ENCODE assay signal across 24 cellular contexts in the genomic region with DNA sequence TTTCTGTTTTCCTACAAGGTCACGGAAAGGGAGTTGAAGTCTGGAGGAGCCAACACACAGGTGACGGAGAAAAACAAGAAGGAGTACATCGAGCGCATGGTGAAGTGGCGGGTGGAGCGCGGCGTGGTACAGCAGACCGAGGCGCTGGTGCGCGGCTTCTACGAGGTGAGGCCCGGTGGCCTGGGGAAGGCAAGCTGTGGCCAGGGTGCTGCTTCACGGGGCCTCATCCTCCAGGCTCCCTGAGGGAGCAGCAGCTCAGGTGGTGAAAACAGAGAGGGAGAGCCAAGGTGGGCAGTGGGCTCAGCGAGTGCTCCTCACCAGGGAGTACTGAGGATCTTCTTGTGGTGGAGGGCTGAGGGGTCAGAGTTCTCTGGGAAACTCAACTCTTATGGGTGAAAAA. TPM values are rescaled to one million over a fixed set of nuclear protein-coding genes. Genes with fewer than 3 reads are reported as not detected.
DNase-seq lines count a peak whose midpoint lies in the region; ATAC-seq, FAIRE-seq and TF ChIP-seq lines count a peak whose summit lies in the region.
"Had no signal": no experiment of that assay in that cellular context is flagged by ENCODE, and none has a peak within 500 bp of the region (broad histone marks: within the 10 kb centered on the region; RNA-seq: fewer than 3 reads in every experiment).

No MANE protein-coding gene starts in this region.

- 0 out of 2 replicates have a peak, but pooled peaks have one; percentile 12 for TF ChIP-seq POLR2A in H54 (IDR thresholded peaks at IDR 0.05; ENCODE audit: low read depth, low read length)

- H4K8ac ChIP-seq in neuronal stem cell (ENCODE audit: low read depth, low read length): no peak overlapping the region

- H2AK5ac ChIP-seq in neuronal stem cell (ENCODE audit: low read depth, low read length): peak overlapping the region; percentile 69

- H3K36me3 Mint-ChIP-seq in CD4-positive, CD25-positive, alpha-beta regulatory T cell: peaks cover 4% of the 10 kb centered on the region
- H3K36me3 Mint-ChIP-seq in glutamatergic neuron (ENCODE audit: unreplicated experiment): peaks cover 35% of the 10 kb centered on the region
- peaks cover 2% of the 10 kb centered on the region for H3K36me3 Mint-ChIP-seq in activated T-helper 1 cell treated with anti-CD3 and anti-CD28 coated beads, Interleukin-12 subunit alpha, Interleukin-12 subunit beta, Interleukin-2, Interleukin-4 antibody, amounts not matched to agents 30 ng/mL and 10 ng/mL and 1 ng/mL, durations not matched to agents 14 hours and 24 hours and 36 hours (ENCODE audit: low read depth)
- H3K36me3 Mint-ChIP-seq: CD14-positive monocyte; CD4-positive, alpha-beta memory T cell had no signal

- no peak overlapping the region for H3K23ac ChIP-seq in neuronal stem cell (ENCODE audit: low read depth, low read length, poor library complexity)

- H3K9me3 ChIP-seq in CD4-positive, CD25-positive, alpha-beta regulatory T cell (ENCODE audit: control insufficient read depth in 2 of 2, low read length in 2 of 2): no peaks in the 10 kb centered on the region
- H3K9me3 ChIP-seq in neuronal stem cell (replicated peaks in 1 of 2; ENCODE audit: control insufficient read depth in 2 of 2, insufficient read depth in 1 of 2, low read depth in 1 of 2, low read length in 2 of 2): peaks cover 0 to 3% of the 10 kb centered on the region in 2 donors
- H3K9me3 ChIP-seq: BE2C had no signal

- FAIRE-seq in H54 (lab: Jason Lieb, UNC): no peak
- FAIRE-seq: A549, G401.6, GM12892 had no signal

- H3K4me1 ChIP-seq in CD4-positive, CD25-positive, alpha-beta regulatory T cell (ENCODE audit: control insufficient read depth, insufficient read depth, low read length, poor library complexity, severe bottlenecking): peaks cover 11% of the 10 kb centered on the region
- no peaks in the 10 kb centered on the region for H3K4me1 ChIP-seq in neuronal stem cell (ENCODE audit: control insufficient read depth in 2 of 2, insufficient read depth in 1 of 2, low read depth in 1 of 2, low read length in 2 of 2)
- H3K4me1 ChIP-seq: A549, BE2C had no signal

- no peaks in the 10 kb centered on the region for H3K36me3 ChIP-seq in CD4-positive, CD25-positive, alpha-beta regulatory T cell (ENCODE audit: control insufficient read depth, insufficient read depth, low read length)
- no peaks in the 10 kb centered on the region for H3K36me3 ChIP-seq in neuronal stem cell (replicated peaks in 1 of 2; ENCODE audit: control insufficient read depth in 2 of 2, insufficient read depth in 2 of 2, low read length in 2 of 2)
- H3K36me3 ChIP-seq: BE2C had no signal

- no peak overlapping the region for H2BK12ac ChIP-seq in neuronal stem cell (ENCODE audit: low read length)

- no peak overlapping the region for H3K14ac ChIP-seq in neuronal stem cell (ENCODE audit: low read length)

- peak overlapping the region; percentile 31 for H2BK15ac ChIP-seq in neuronal stem cell (ENCODE audit: low read length)

- H3K27me3 ChIP-seq in CD4-positive, CD25-positive, alpha-beta regulatory T cell (ENCODE audit: control insufficient read depth, insufficient read depth, low read length): peaks cover 4% of the 10 kb centered on the region
- H3K27me3 ChIP-seq in neuronal stem cell (ENCODE audit: control insufficient read depth in 3 of 3, insufficient read depth in 3 of 3, low read depth in 1 of 3, low read length in 3 of 3): no peaks in the 10 kb centered on the region
- H3K27me3 ChIP-seq: BE2C; BLaER1 treated with 17β-estradiol and CSF1 and Interleukin-3, amounts not matched to agents 10 nM and 100 nM had no signal

- no peak overlapping the region for H2AFZ ChIP-seq in neuronal stem cell (ENCODE audit: low read length)

- H2BK5ac ChIP-seq in neuronal stem cell (ENCODE audit: low read length): no peak overlapping the region

- H3K4me3 Mint-ChIP-seq in CD4-positive, CD25-positive, alpha-beta regulatory T cell: no peak overlapping the region
- no peak overlapping the region for H3K4me3 Mint-ChIP-seq in glutamatergic neuron (ENCODE audit: unreplicated experiment)
- H3K4me3 Mint-ChIP-seq in activated T-helper 1 cell treated with anti-CD3 and anti-CD28 coated beads, Interleukin-12 subunit alpha, Interleukin-12 subunit beta, Interleukin-2, Interleukin-4 antibody, amounts not matched to agents 30 ng/mL and 10 ng/mL and 1 ng/mL, durations not matched to agents 14 hours and 24 hours and 36 hours: no peak overlapping the region
- H3K4me3 Mint-ChIP-seq: CD14-positive monocyte; CD4-positive, alpha-beta memory T cell; H9 had no signal

- no peak for DNase-seq in CD4-positive, CD25-positive, alpha-beta regulatory T cell
- DNase-seq in H54 (ENCODE audit: insufficient read length, low spot score) (no peak), glutamatergic neuron (no peak), neuronal stem cell (ENCODE audit: low spot score) (no peak), ureter (ENCODE audit: low spot score) (no peak), kidney glomerular epithelial cell (lab: John Stamatoyannopoulos, UW) (no peak)
- DNase-seq in activated T-helper 1 cell treated with anti-CD3 and anti-CD28 coated beads, Interleukin-12 subunit alpha, Interleukin-12 subunit beta, Interleukin-2, Interleukin-4 antibody, amounts not matched to agents 30 ng/mL and 10 ng/mL and 1 ng/mL, durations not matched to agents 14 hours and 24 hours and 36 hours (ENCODE audit: low spot score): no peak
- DNase-seq: 8988T; ACHN; AML-193; BE2C; Calu3; CD4-positive, alpha-beta memory T cell; COR-L47; DMS53; DMS79 treated with DMSO at 0.1 percent for 48 hours; GOT3; H9 had no signal

- ATAC-seq in CD4-positive, CD25-positive, alpha-beta regulatory T cell (ENCODE audit: low read depth in 2 of 2): no peak
- ATAC-seq: A549, HCT116 had no signal

- peak overlapping the region in 2 of 3 donors; percentile 3 to 39 for H3K27ac Mint-ChIP-seq in CD4-positive, CD25-positive, alpha-beta regulatory T cell
- H3K27ac Mint-ChIP-seq in glutamatergic neuron (ENCODE audit: unreplicated experiment): peak overlapping the region; percentile 19
- no peak overlapping the region for H3K27ac Mint-ChIP-seq in activated T-helper 1 cell treated with anti-CD3 and anti-CD28 coated beads, Interleukin-12 subunit alpha, Interleukin-12 subunit beta, Interleukin-2, Interleukin-4 antibody, amounts not matched to agents 30 ng/mL and 10 ng/mL and 1 ng/mL, durations not matched to agents 14 hours and 24 hours and 36 hours
- H3K27ac Mint-ChIP-seq: CD14-positive monocyte had no signal

- H2BK120ac ChIP-seq in neuronal stem cell (ENCODE audit: low read depth, low read length): no peak overlapping the region

- no peak overlapping the region for H3K9ac ChIP-seq in neuronal stem cell (ENCODE audit: low read depth, low read length, poor library complexity)
- H3K9ac ChIP-seq: BLaER1 treated with 17β-estradiol and CSF1 and Interleukin-3, amounts not matched to agents 10 nM and 100 nM had no signal

- peak overlapping the region; percentile 33 for H3K18ac ChIP-seq in neuronal stem cell (ENCODE audit: low read length)

- H3K4ac ChIP-seq in neuronal stem cell (ENCODE audit: low read length): no peak overlapping the region

- no peak for TF ChIP-seq CTCF in glutamatergic neuron (IDR thresholded peaks at IDR 0.05; ENCODE audit: partially characterized antibody, unreplicated experiment)

- no peak overlapping the region for H3K27ac ChIP-seq in CD4-positive, CD25-positive, alpha-beta regulatory T cell (ENCODE audit: insufficient read depth, low read length, poor library complexity, severe bottlenecking)
- H3K27ac ChIP-seq in neuronal stem cell (replicated peaks; ENCODE audit: low read length): no peak overlapping the region
- H3K27ac ChIP-seq: A549; BLaER1 treated with 17β-estradiol and CSF1 and Interleukin-3, amounts not matched to agents 10 nM and 100 nM had no signal

- intact Hi-C loops in activated T-helper 1 cell treated with anti-CD3 and anti-CD28 coated beads, Interleukin-12 subunit alpha, Interleukin-12 subunit beta, Interleukin-2, Interleukin-4 antibody, amounts not matched to agents 30 ng/mL and 10 ng/mL and 1 ng/mL, durations not matched to agents 14 hours and 24 hours and 36 hours (cut with micrococcal nuclease): no loop called here

- peaks cover 27% of the 10 kb centered on the region for H3K27me3 Mint-ChIP-seq in CD4-positive, CD25-positive, alpha-beta regulatory T cell
- no peaks in the 10 kb centered on the region for H3K27me3 Mint-ChIP-seq in glutamatergic neuron (ENCODE audit: unreplicated experiment)
- peaks cover 3% of the 10 kb centered on the region for H3K27me3 Mint-ChIP-seq in activated T-helper 1 cell treated with anti-CD3 and anti-CD28 coated beads, Interleukin-12 subunit alpha, Interleukin-12 subunit beta, Interleukin-2, Interleukin-4 antibody, amounts not matched to agents 30 ng/mL and 10 ng/mL and 1 ng/mL, durations not matched to agents 14 hours and 24 hours and 36 hours (ENCODE audit: insufficient read depth)

- H3K9me3 Mint-ChIP-seq in CD4-positive, CD25-positive, alpha-beta regulatory T cell: peaks cover 0 to 4% (median 2%) of the 10 kb centered on the region in 7 donors
- H3K9me3 Mint-ChIP-seq in glutamatergic neuron (ENCODE audit: unreplicated experiment): peaks cover 5% of the 10 kb centered on the region
- no peaks in the 10 kb centered on the region for H3K9me3 Mint-ChIP-seq in activated T-helper 1 cell treated with anti-CD3 and anti-CD28 coated beads, Interleukin-12 subunit alpha, Interleukin-12 subunit beta, Interleukin-2, Interleukin-4 antibody, amounts not matched to agents 30 ng/mL and 10 ng/mL and 1 ng/mL, durations not matched to agents 14 hours and 24 hours and 36 hours
- H3K9me3 Mint-ChIP-seq: H9 had no signal

- H3K4me2 ChIP-seq in neuronal stem cell (ENCODE audit: insufficient read depth, low read length, poor library complexity, severe bottlenecking): no peak overlapping the region
- H3K4me2 ChIP-seq: A549; BLaER1 treated with 17β-estradiol and CSF1 and Interleukin-3, amounts not matched to agents 10 nM and 100 nM had no signal

- H3K79me1 ChIP-seq in neuronal stem cell (ENCODE audit: low read depth, low read length): no peaks in the 10 kb centered on the region

- H3K4me1 Mint-ChIP-seq in CD4-positive, CD25-positive, alpha-beta regulatory T cell: peaks cover 5 to 16% (median 9%) of the 10 kb centered on the region in 4 donors
- no peaks in the 10 kb centered on the region for H3K4me1 Mint-ChIP-seq in glutamatergic neuron (ENCODE audit: low read depth, unreplicated experiment)
- H3K4me1 Mint-ChIP-seq in activated T-helper 1 cell treated with anti-CD3 and anti-CD28 coated beads, Interleukin-12 subunit alpha, Interleukin-12 subunit beta, Interleukin-2, Interleukin-4 antibody, amounts not matched to agents 30 ng/mL and 10 ng/mL and 1 ng/mL, durations not matched to agents 14 hours and 24 hours and 36 hours (ENCODE audit: low read depth): peaks cover 17% of the 10 kb centered on the region

- WGBS in neuronal stem cell (ENCODE audit: extremely low coverage in 2 of 2, insufficient read length in 2 of 2, insufficient replicate concordance in 1 of 2), 2 donors: no CpG with 5 or more reads among the region's 16 CpGs

- no peak overlapping the region for H4K91ac ChIP-seq in neuronal stem cell (ENCODE audit: low read depth, low read length, poor library complexity)

- no peak overlapping the region for H3K4me3 ChIP-seq in CD4-positive, CD25-positive, alpha-beta regulatory T cell (ENCODE audit: low read depth, low read length)
- no peak overlapping the region for H3K4me3 ChIP-seq in neuronal stem cell (ENCODE audit: low read length in 2 of 2)
- H3K4me3 ChIP-seq: A549; BLaER1 treated with 17β-estradiol and CSF1 and Interleukin-3, amounts not matched to agents 10 nM and 100 nM had no signal

RNA-seq across cellular contexts. Expression of a gene that starts 32.5 kb away (rescaled TPM):
- 126 TPM for total RNA-seq in CD4-positive, CD25-positive, alpha-beta regulatory T cell
- polyA plus RNA-seq in CD4-positive, CD25-positive, alpha-beta regulatory T cell: 100 to 1,000 TPM; 104 to 139 (median 108) TPM
- total RNA-seq in glutamatergic neuron (ENCODE audit: unreplicated experiment) (26.8 TPM), ureter (7.7 TPM)
- polyA plus RNA-seq in neuronal stem cell (2013, experiment 1 of 2): 5.4 TPM
- 5.6 TPM for polyA plus RNA-seq in neuronal stem cell (2013, experiment 2 of 2)
- 44.8 and 47.8 TPM in 2 replicates for total RNA-seq in activated T-helper 1 cell treated with anti-CD3 and anti-CD28 coated beads, Interleukin-12 subunit alpha, Interleukin-12 subunit beta, Interleukin-2, Interleukin-4 antibody, amounts not matched to agents 30 ng/mL and 10 ng/mL and 1 ng/mL, durations not matched to agents 14 hours and 24 hours and 36 hours
